10 cellular contexts compared by ENCODE assay signal in the genomic region with DNA sequence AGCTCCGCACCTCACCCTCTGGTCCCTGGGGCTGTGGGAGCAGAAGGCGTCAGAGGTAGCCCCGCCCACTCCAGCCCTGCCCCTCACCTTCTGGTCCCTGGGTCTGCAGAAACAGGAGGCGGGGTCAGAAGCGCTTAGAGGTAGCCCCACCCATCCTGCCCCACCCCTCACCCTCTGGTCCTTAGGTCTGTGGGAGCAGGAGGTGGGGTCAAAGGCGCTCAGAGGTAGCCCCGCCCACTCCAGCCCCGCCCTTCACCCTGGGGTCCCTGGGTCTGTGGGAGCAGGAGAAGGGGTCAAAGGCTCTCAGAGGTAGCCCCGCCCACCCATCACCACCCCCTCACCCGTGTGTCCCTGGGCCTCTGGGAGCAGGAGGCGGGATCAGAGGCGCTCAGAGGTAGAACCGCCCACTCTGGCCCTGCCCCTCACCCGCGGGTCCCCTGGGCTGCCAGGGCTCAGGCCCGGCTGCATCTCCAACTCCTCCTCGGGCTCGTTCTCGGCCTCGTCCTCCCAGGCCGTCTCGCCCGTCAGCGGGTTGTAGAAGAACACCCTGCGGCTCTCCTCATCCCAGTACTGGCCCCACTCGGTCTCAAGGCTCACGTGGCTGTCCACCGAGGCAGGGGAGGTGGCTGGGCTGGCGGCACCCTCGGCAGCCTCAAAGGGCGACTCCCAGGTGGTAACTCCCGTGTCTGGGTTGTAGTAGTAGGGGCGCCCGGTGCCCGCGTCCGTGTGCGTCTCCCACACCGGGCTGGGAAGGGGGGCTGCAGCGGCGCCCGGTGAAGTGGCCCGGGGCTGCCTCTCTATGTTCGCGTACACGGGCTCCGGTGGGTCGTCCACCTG. TPM values are rescaled to one million over a fixed set of nuclear protein-coding genes. Genes with fewer than 3 reads are reported as not detected.
DNase-seq lines count a peak whose midpoint lies in the region; ATAC-seq, FAIRE-seq and TF ChIP-seq lines count a peak whose summit lies in the region.
"Had no signal": no experiment of that assay in that cellular context is flagged by ENCODE, and none has a peak within 500 bp of the region (broad histone marks: within the 10 kb centered on the region; RNA-seq: fewer than 3 reads in every experiment).

No MANE protein-coding gene starts in this region.

- no peaks in the 10 kb centered on the region for H3K9me3 ChIP-seq in SK-N-SH
- H3K9me3 ChIP-seq in iPS-18c (ENCODE audit: control insufficient read depth, insufficient read depth, low read length): no peaks in the 10 kb centered on the region
- no peaks in the 10 kb centered on the region for H3K9me3 ChIP-seq in small intestine (ENCODE audit: control insufficient read depth, low read depth)

- peaks cover 4% of the 10 kb centered on the region for H3K4me1 Mint-ChIP-seq in osteocyte (ENCODE audit: unreplicated experiment)

- no peaks in the 10 kb centered on the region for H3K9me2 ChIP-seq in SK-N-SH

- no peaks in the 10 kb centered on the region for H3F3A ChIP-seq in SK-N-SH (replicated peaks; ENCODE audit: insufficient read depth)

- DNase-seq in NCI-H1436 (lab: John Stamatoyannopoulos, UW) (peak; percentile 26), NCI-H1436 treated with DMSO at 0.1 percent for 48 hours (lab: John Stamatoyannopoulos, UW) (no peak), SK-N-SH (peak; percentile 94), small intestine (peak; percentile 97), osteocyte (ENCODE audit: extremely low spot score, unreplicated experiment) (no peak), urothelium cell line (ENCODE audit: low spot score) (no peak)
- DNase-seq: 8988T; activated naive CD4-positive, alpha-beta T cell treated with Interleukin-2 at 50 U/mL for 16 hours had no signal

- no peak overlapping the region for H3K4me3 Mint-ChIP-seq in osteocyte (ENCODE audit: unreplicated experiment)

- no peak overlapping the region for H3K27ac Mint-ChIP-seq in osteocyte (ENCODE audit: unreplicated experiment)

- H2AFZ ChIP-seq in SK-N-SH (ENCODE audit: low read depth): 0 out of 2 replicates have a peak overlapping the region, but pooled peaks have one; percentile 29

- peaks cover 10% of the 10 kb centered on the region for H3K27me3 Mint-ChIP-seq in osteocyte (ENCODE audit: unreplicated experiment)

- H3K4me1 ChIP-seq in SK-N-SH (ENCODE audit: control insufficient read depth in 1 of 2, insufficient read depth in 2 of 2, low read depth in 1 of 2, low read length in 1 of 2): peaks cover 0 to 23% of the 10 kb centered on the region in 2 experiments; a peak in 1 of 4 replicates
- peaks cover 6 to 8% of the 10 kb centered on the region in 2 donors for H3K4me1 ChIP-seq in small intestine (ENCODE audit: control insufficient read depth in 2 of 2, insufficient read depth in 1 of 2, low read depth in 1 of 2, low read length in 1 of 2)

- TF ChIP-seq EP300 in SK-N-SH (IDR thresholded peaks at IDR 0.05; ENCODE audit: borderline replicate concordance in 1 of 2, low read depth in 1 of 2, low read length in 1 of 2): no peak

- TF ChIP-seq CTCF in SK-N-SH (IDR thresholded peaks at IDR 0.05) (no peak), osteocyte (IDR thresholded peaks at IDR 0.05) (no peak)

- WGBS in SK-N-SH (ENCODE audit: low lambda C conversion rate): 36% methylated on average over 24 of the region's 48 CpGs
- 22 to 40% (median 24%) methylated on average over 39 to 48 of the region's 48 CpGs for WGBS in small intestine, 3 donors

- no peaks in the 10 kb centered on the region for H3K79me2 ChIP-seq in SK-N-SH (ENCODE audit: insufficient read depth)

- H3K4me3 ChIP-seq in SK-N-SH (ENCODE audit: low read depth in 2 of 2, low read length in 1 of 2) (peak overlapping the region in 1 of 2 experiments; percentile 31; a peak in 2 of 4 replicates), iPS-18c (ENCODE audit: insufficient read depth, low read depth, low read length) (peak overlapping the region; percentile 56), small intestine (ENCODE audit: low read depth in 1 of 2, low read length in 2 of 2) (peak overlapping the region in 1 of 2 donors; percentile 48)

- POLR2A ChIA-PET in SK-N-SH (lab: Yijun Ruan, JAX): no interaction called here

- H3K36me3 Mint-ChIP-seq in osteocyte (ENCODE audit: unreplicated experiment): no peaks in the 10 kb centered on the region

- ATAC-seq in GM18868 (IDR thresholded peaks at IDR 0.05; ENCODE audit: unreplicated experiment): no peak

- FAIRE-seq in small intestine (lab: Jason Lieb, UNC) (no peak), urothelium cell line (lab: Jason Lieb, UNC) (no peak)

- no peak for TF ChIP-seq RAD21 in SK-N-SH (IDR thresholded peaks at IDR 0.05; ENCODE audit: low read length)

- no peak overlapping the region for H3K4me2 ChIP-seq in SK-N-SH

- H3K27ac ChIP-seq in SK-N-SH (ENCODE audit: low read depth in 2 of 2, low read length in 1 of 2) (no peak overlapping the region; a peak in 1 of 4 replicates), small intestine (ENCODE audit: low read depth in 1 of 2, low read length in 1 of 2) (peak overlapping the region; percentile 95 to 98)

- H3K36me3 ChIP-seq in SK-N-SH (replicated peaks in 1 of 2; ENCODE audit: control insufficient read depth in 1 of 2, insufficient read depth in 2 of 2, low read length in 1 of 2): no peaks in the 10 kb centered on the region
- peaks cover 9 to 26% of the 10 kb centered on the region in 2 donors for H3K36me3 ChIP-seq in small intestine (ENCODE audit: control insufficient read depth in 2 of 2, insufficient read depth in 2 of 2, low read length in 2 of 2)

- no peaks in the 10 kb centered on the region for H3K9me3 Mint-ChIP-seq in osteocyte (ENCODE audit: unreplicated experiment)

- no peaks in the 10 kb centered on the region for H4K20me1 ChIP-seq in SK-N-SH (ENCODE audit: insufficient read depth)

- no peak overlapping the region for H3K9ac ChIP-seq in SK-N-SH

- CTCF ChIA-PET in SK-N-SH (lab: Yijun Ruan, JAX): interaction anchor here (0.8 to 3.1 kb wide), 5 partner anchors 10 to 174 kb away, joined by 3 to 15 read pairs (median 4); no protein-coding TSS in a partner anchor

- H3K27me3 ChIP-seq in SK-N-SH (ENCODE audit: insufficient read depth) (no peaks in the 10 kb centered on the region), small intestine (ENCODE audit: control insufficient read depth in 2 of 2, insufficient read depth in 2 of 2, low read length in 2 of 2) (no peaks in the 10 kb centered on the region)

TF ChIP-seq in SK-N-SH, 30 proteins besides CTCF, POLR2A, EP300 and RAD21 (continues in another document):
- TF ChIP-seq MEF2A (IDR thresholded peaks at IDR 0.05; ENCODE audit: borderline replicate concordance, low read depth): no peak
- no peak for TF ChIP-seq EZH2phosphoT487 (IDR thresholded peaks at IDR 0.05; ENCODE audit: borderline replicate concordance, low read depth)
- no peak for TF ChIP-seq FOXM1 (IDR thresholded peaks at IDR 0.05; ENCODE audit: low read depth)
- TF ChIP-seq, protein P1, sequence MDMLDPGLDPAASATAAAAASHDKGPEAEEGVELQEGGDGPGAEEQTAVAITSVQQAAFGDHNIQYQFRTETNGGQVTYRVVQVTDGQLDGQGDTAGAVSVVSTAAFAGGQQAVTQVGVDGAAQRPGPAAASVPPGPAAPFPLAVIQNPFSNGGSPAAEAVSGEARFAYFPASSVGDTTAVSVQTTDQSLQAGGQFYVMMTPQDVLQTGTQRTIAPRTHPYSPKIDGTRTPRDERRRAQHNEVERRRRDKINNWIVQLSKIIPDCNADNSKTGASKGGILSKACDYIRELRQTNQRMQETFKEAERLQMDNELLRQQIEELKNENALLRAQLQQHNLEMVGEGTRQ (IDR thresholded peaks at IDR 0.05; ENCODE audit: borderline replicate concordance, low read depth, low read length): no peak
- no peak for TF ChIP-seq SIN3A (IDR thresholded peaks at IDR 0.05; ENCODE audit: borderline replicate concordance, low read depth, low read length)
- no peak for TF ChIP-seq CHD2 (IDR thresholded peaks at IDR 0.05; ENCODE audit: low read length, partially characterized antibody)
- no peak for TF ChIP-seq RXRA (IDR thresholded peaks at IDR 0.05; ENCODE audit: borderline replicate concordance, low read depth)
- TF ChIP-seq GABPA (IDR thresholded peaks at IDR 0.05; ENCODE audit: low read depth): no peak
- TF ChIP-seq, protein P2, sequence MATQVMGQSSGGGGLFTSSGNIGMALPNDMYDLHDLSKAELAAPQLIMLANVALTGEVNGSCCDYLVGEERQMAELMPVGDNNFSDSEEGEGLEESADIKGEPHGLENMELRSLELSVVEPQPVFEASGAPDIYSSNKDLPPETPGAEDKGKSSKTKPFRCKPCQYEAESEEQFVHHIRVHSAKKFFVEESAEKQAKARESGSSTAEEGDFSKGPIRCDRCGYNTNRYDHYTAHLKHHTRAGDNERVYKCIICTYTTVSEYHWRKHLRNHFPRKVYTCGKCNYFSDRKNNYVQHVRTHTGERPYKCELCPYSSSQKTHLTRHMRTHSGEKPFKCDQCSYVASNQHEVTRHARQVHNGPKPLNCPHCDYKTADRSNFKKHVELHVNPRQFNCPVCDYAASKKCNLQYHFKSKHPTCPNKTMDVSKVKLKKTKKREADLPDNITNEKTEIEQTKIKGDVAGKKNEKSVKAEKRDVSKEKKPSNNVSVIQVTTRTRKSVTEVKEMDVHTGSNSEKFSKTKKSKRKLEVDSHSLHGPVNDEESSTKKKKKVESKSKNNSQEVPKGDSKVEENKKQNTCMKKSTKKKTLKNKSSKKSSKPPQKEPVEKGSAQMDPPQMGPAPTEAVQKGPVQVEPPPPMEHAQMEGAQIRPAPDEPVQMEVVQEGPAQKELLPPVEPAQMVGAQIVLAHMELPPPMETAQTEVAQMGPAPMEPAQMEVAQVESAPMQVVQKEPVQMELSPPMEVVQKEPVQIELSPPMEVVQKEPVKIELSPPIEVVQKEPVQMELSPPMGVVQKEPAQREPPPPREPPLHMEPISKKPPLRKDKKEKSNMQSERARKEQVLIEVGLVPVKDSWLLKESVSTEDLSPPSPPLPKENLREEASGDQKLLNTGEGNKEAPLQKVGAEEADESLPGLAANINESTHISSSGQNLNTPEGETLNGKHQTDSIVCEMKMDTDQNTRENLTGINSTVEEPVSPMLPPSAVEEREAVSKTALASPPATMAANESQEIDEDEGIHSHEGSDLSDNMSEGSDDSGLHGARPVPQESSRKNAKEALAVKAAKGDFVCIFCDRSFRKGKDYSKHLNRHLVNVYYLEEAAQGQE (IDR thresholded peaks at IDR 0.05; ENCODE audit: low read depth, low read length): no peak
- TF ChIP-seq, protein P3, sequence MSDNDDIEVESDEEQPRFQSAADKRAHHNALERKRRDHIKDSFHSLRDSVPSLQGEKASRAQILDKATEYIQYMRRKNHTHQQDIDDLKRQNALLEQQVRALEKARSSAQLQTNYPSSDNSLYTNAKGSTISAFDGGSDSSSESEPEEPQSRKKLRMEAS (IDR thresholded peaks at IDR 0.05; ENCODE audit: low read depth): no peak

RNA-seq across cellular contexts. Expression of a gene that starts 27.2 kb away (rescaled TPM):
- polyA plus RNA-seq in SK-N-SH (2012; rRNA removed) (2.1 and 4.3 TPM in 2 replicates), small intestine (100 to 1,000 TPM in 2 of 3 donors, 10 to 100 TPM in 1; 65.2 to 132 (median 106) TPM)
- 0.75 and 0.89 TPM in 2 replicates for polyA plus RNA-seq in SK-N-SH (2012; cell fraction: cytosol; rRNA removed)
- polyA plus RNA-seq in SK-N-SH (2012; cell fraction: nucleus; rRNA removed): 25.3 and 25.5 TPM in 2 replicates
- 0.99 and 1.6 TPM in 2 replicates for total RNA-seq in osteocyte

Comparison
In these comparisons a context has a peak if more than half of its experiments do, and no peak if none do; other contexts are left out.
1. DNase-seq: peak in NCI-H1436 (single experiment), SK-N-SH (single experiment) and small intestine (single experiment); none in NCI-H1436 treated with DMSO at 0.1 percent for 48 hours (single experiment), osteocyte (single experiment) and urothelium cell line (single experiment).
2. H3K27ac ChIP-seq: peak in small intestine (2 of 2); none in SK-N-SH (0 of 2).